ENCODE assay signal across 14 cellular contexts in the genomic region with DNA sequence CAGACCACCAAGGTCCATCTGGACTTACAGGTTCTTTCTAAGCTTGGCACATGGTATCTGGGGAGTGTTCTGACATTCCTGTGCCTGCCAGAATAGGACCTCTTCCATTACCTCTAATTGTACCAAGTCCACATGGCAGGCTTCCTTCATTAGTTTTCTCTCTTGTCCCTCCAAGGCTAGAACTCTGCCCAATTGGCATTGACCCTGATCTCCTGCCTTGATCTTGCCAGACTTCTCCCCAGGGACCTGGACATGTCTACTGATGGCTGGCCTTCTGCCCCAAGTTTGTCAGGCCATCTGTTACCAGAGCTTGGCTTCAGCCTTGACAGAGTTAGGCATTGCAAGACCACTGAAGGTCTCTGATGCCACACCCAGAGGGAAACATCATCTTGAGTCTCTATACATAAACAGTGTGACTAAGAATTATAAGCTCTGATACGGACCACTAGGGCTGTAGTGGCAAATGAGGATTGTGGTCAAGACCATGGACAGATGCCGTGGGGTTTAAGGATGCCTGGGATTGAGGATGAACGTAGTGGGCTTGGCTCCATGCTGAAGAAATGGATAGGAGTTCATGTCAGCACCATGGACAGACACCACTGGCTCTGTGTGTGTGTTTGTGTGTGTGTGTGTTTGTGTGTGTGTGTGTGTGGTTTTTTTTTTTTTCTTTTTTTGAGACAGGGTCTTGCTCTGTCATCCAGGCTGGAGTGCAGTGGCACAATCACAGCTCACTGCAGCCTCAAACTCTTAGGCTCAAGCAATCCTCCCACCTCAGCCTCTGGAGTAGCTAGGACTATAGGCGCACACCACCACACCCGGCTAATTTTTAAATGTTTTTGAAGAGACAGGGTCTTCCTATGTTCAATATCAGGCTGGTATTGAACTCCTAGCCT. TPM values are rescaled to one million over a fixed set of nuclear protein-coding genes. Genes with fewer than 3 reads are reported as not detected.
A peak's percentile ranks its signal among the peaks of the same experiment; 100 is the strongest.
DNase-seq lines count a peak whose midpoint lies in the region; ATAC-seq and TF ChIP-seq lines count a peak whose summit lies in the region.
"Had no signal": no experiment of that assay in that cellular context is flagged by ENCODE, and none has a peak within 500 bp of the region (broad histone marks: within the 10 kb centered on the region; RNA-seq: fewer than 3 reads in every experiment).

No MANE protein-coding gene starts in this region.

- H3K79me2 ChIP-seq in PC-9 (ENCODE audit: low read depth) = no peaks in the 10 kb centered on the region

- no peak overlapping the region for H2BK120ac ChIP-seq in IMR-90 (ENCODE audit: low read depth, low read length)

- POLR2A ChIA-PET in IMR-90 (lab: Charles Lee; ENCODE audit: unreplicated experiment) (no interaction called here), PC-9 (lab: Charles Lee; ENCODE audit: unreplicated experiment) (no interaction called here)

- H3K27ac ChIP-seq in IMR-90 (ENCODE audit: insufficient read depth, low read length) (no peak overlapping the region), testis (no peak overlapping the region), PC-9 (no peak overlapping the region)

- no peak overlapping the region for H3K4me2 ChIP-seq in IMR-90 (ENCODE audit: low read depth, low read length)
- H3K4me2 ChIP-seq in PC-9 = no peak overlapping the region

- H2BK20ac ChIP-seq in IMR-90 (ENCODE audit: low read depth, low read length) = no peak overlapping the region

- no peak overlapping the region for H4K91ac ChIP-seq in IMR-90 (ENCODE audit: insufficient read depth, low read depth, low read length)

- no peaks in the 10 kb centered on the region for H3F3A ChIP-seq in PC-9 (ENCODE audit: insufficient read depth, low read depth)

- no peak overlapping the region for H2BK5ac ChIP-seq in IMR-90 (ENCODE audit: low read depth, low read length, poor library complexity, severe bottlenecking)

- H3K56ac ChIP-seq in IMR-90 (ENCODE audit: extremely low read depth, insufficient read depth, low read length) = no peak overlapping the region

- in situ Hi-C loops in IMR-90 (cut with MboI; ENCODE audit: low sequenced_read_pairs) = no loop called here
- in situ Hi-C loops in astrocyte of the cerebellum (cut with HindIII; ENCODE audit: low sequenced_read_pairs) = no loop called here

- TF ChIP-seq POLR2A in IMR-90 (IDR thresholded peaks at IDR 0.05; ENCODE audit: low read depth, low read length) (no peak), testis (IDR thresholded peaks at IDR 0.05) (no peak)

- peak; percentile 42 for DNase-seq in AG20443 (ENCODE audit: low spot score)
- DNase-seq in IMR-90 = peak; percentile 75
- peak; percentile 64 for DNase-seq in astrocyte of the cerebellum (ENCODE audit: low read depth)
- DNase-seq in iPS-NIHi7 (ENCODE audit: extremely low spot score) = peak; percentile 89
- no peak for DNase-seq in testis
- no peak for DNase-seq in PC-9
- no peak for DNase-seq in GOT3 (lab: John Stamatoyannopoulos, UW)
- DNase-seq: activated gamma-delta T cell treated with Interleukin-2 at 50 U/mL for 16 hours; CD4-positive, alpha-beta memory T cell; naive B cell; NCI-H510A treated with DMSO at 0.1 percent for 48 hours; stimulated activated CD4-positive, alpha-beta T cell treated with anti-CD3 and anti-CD28 coated beads, Interleukin-2, amount 100 ng/mL, for 24 hours had no signal

- no peak overlapping the region for H3K23ac ChIP-seq in IMR-90 (ENCODE audit: low read depth, low read length)

- no peak overlapping the region for H3K9ac ChIP-seq in IMR-90 (ENCODE audit: low read depth, low read length)

- H3K36me3 ChIP-seq in IMR-90 (ENCODE audit: control insufficient read depth, insufficient read depth, low read length) (no peaks in the 10 kb centered on the region), testis (ENCODE audit: low read depth, missing control alignments) (no peaks in the 10 kb centered on the region), PC-9 (ENCODE audit: low read depth) (no peaks in the 10 kb centered on the region)

- CTCF ChIA-PET in IMR-90 (lab: Yijun Ruan, JAX) = no interaction called here
- CTCF ChIA-PET in PC-9 (lab: Charles Lee) = no interaction called here

- H3K27me3 ChIP-seq in IMR-90 (ENCODE audit: control insufficient read depth, insufficient read depth, low read length) (peaks cover 2% of the 10 kb centered on the region; the same call in 1 of the 2 replicates), testis (no peaks in the 10 kb centered on the region), PC-9 (ENCODE audit: insufficient read depth, low read depth) (peaks cover 50% of the 10 kb centered on the region)

- dilution Hi-C loops in IMR-90 (cut with HindIII; ENCODE audit: low sequenced_read_pairs, unreplicated experiment) = no loop called here

- H3K9me3 ChIP-seq in IMR-90 (ENCODE audit: control insufficient read depth, insufficient read depth, low read length) = no peaks in the 10 kb centered on the region
- no peaks in the 10 kb centered on the region for H3K9me3 ChIP-seq in testis
- no peaks in the 10 kb centered on the region for H3K9me3 ChIP-seq in PC-9 (ENCODE audit: insufficient read depth, low read depth)

- no peak for TF ChIP-seq RAD21 in IMR-90 (IDR thresholded peaks at IDR 0.05; ENCODE audit: low read length)

- H3K9me1 ChIP-seq in IMR-90 (ENCODE audit: insufficient read depth, low read length) = peaks cover 7% of the 10 kb centered on the region

- no peak overlapping the region for H3K18ac ChIP-seq in IMR-90 (ENCODE audit: low read depth, low read length)

- H3K4me3 ChIP-seq in IMR-90 (ENCODE audit: insufficient read depth, low read depth, low read length) = no peak overlapping the region
- H3K4me3 ChIP-seq in astrocyte of the cerebellum (ENCODE audit: low read depth, low read length) = no peak overlapping the region
- H3K4me3 ChIP-seq in testis = no peak overlapping the region
- no peak overlapping the region for H3K4me3 ChIP-seq in PC-9

- H4K8ac ChIP-seq in IMR-90 (ENCODE audit: low read depth in 2 of 2, low read length in 2 of 2) = no peak overlapping the region

- peak; percentile 67 for ATAC-seq in IMR-90 (ENCODE audit: low read depth)
- no peak for ATAC-seq in GM21825 (IDR thresholded peaks at IDR 0.05; ENCODE audit: unreplicated experiment)
- ATAC-seq: esophagus mucosa had no signal

- H3K14ac ChIP-seq in IMR-90 (replicated peaks; ENCODE audit: low read depth, low read length) = no peak overlapping the region

- H2BK15ac ChIP-seq in IMR-90 (ENCODE audit: low read depth, low read length) = no peak overlapping the region

- no peak overlapping the region for H2AK9ac ChIP-seq in IMR-90 (replicated peaks; ENCODE audit: low read depth, low read length, poor library complexity)

- H2AFZ ChIP-seq in IMR-90 (replicated peaks; ENCODE audit: low read length, poor library complexity) = no peak overlapping the region
- no peak overlapping the region for H2AFZ ChIP-seq in PC-9

- no peaks in the 10 kb centered on the region for H3K79me1 ChIP-seq in IMR-90 (ENCODE audit: low read depth in 1 of 2, low read length in 2 of 2)

- intact Hi-C loops in IMR-90 (cut with micrococcal nuclease) (no loop called here), testis (cut with DNase I; ENCODE audit: low total_unique reads) (no loop called here), PC-9 (cut with micrococcal nuclease; ENCODE audit: unreplicated experiment) (no loop called here)

- WGBS in IMR-90 (ENCODE audit: extremely low coverage in 2 of 2, insufficient read length in 1 of 2), 2 experiments = no CpG with 5 or more reads among the region's 5 CpGs
- WGBS in testis, 2 donors = 56 to 63% methylated on average over 5 of the region's 5 CpGs

- no peak overlapping the region for H3K4ac ChIP-seq in IMR-90 (ENCODE audit: low read depth, low read length)

- H4K5ac ChIP-seq in IMR-90 (ENCODE audit: low read depth, low read length) = no peak overlapping the region

- no peak overlapping the region for H2AK5ac ChIP-seq in IMR-90 (ENCODE audit: low read depth, low read length)

- H4K20me1 ChIP-seq in IMR-90 (ENCODE audit: insufficient read depth, low read length) = no peaks in the 10 kb centered on the region
- H4K20me1 ChIP-seq in PC-9 (ENCODE audit: insufficient read depth) = 0 out of 2 replicates have a peak, but pooled peaks cover 1% of the 10 kb centered on the region

- no peaks in the 10 kb centered on the region for H3K9me2 ChIP-seq in PC-9 (ENCODE audit: insufficient read depth)

- TF ChIP-seq CTCF in IMR-90 (conservative IDR thresholded peaks at IDR 0.05; ENCODE audit: low read depth, low read length) = no peak
- TF ChIP-seq CTCF in astrocyte of the cerebellum (IDR thresholded peaks at IDR 0.05; ENCODE audit: low read depth, low read length, missing control alignments) = no peak
- TF ChIP-seq CTCF in testis (IDR thresholded peaks at IDR 0.05) = no peak
- no peak for TF ChIP-seq CTCF in PC-9 (conservative IDR thresholded peaks at IDR 0.05)

- BruUV-seq in IMR-90 (replicated peaks; lab: Mats Ljungman, UMichigan) (no TSS peak), PC-9 (replicated peaks; lab: Mats Ljungman, UMichigan) (no TSS peak)

- peaks cover 3% of the 10 kb centered on the region; the same call in 1 of the 2 replicates for H3K4me1 ChIP-seq in IMR-90 (ENCODE audit: control insufficient read depth, insufficient read depth, low read length)
- no peaks in the 10 kb centered on the region for H3K4me1 ChIP-seq in testis
- H3K4me1 ChIP-seq in PC-9 (replicated peaks; ENCODE audit: insufficient read depth) = no peaks in the 10 kb centered on the region

TF ChIP-seq in IMR-90, 13 proteins besides CTCF, POLR2A, EP300 and RAD21:
- TF ChIP-seq MAZ (IDR thresholded peaks at IDR 0.05; ENCODE audit: borderline replicate concordance, low read depth, low read length) = no peak
- peak; percentile 25 for TF ChIP-seq RCOR1 (IDR thresholded peaks at IDR 0.05; ENCODE audit: insufficient replicate concordance, low read length)

RNA-seq across cellular contexts. Expression of gene PSMB2, which starts 19.5 kb away (rescaled TPM):
- total RNA-seq in IMR-90 (2012; rRNA removed) (23.8 and 28.1 TPM in 2 replicates), testis (10 to 100 TPM; 46.8 to 50.1 TPM), PC-9 (2021) (138 and 206 TPM in 2 replicates)
- polyA plus RNA-seq in IMR-90 (2012; rRNA removed) (85.2 and 86.2 TPM in 2 replicates), testis (ENCODE audit: insufficient read depth, low read depth, low replicate concordance) (59.9 TPM)
- 60.7 and 114 TPM in 2 replicates for polyA plus RNA-seq in IMR-90 (2012; cell fraction: cytosol; rRNA removed)
- 20.2 and 34.7 TPM in 2 replicates for polyA plus RNA-seq in IMR-90 (2012; cell fraction: nucleus; rRNA removed; ENCODE audit: low replicate concordance)

RNA-seq across cellular contexts. Expression of gene C1orf216, which starts 57.9 kb away (rescaled TPM):
- total RNA-seq in IMR-90 (2012; rRNA removed) (16.7 and 20.0 TPM in 2 replicates), testis (10 to 100 TPM; 17.7 to 19.8 TPM), PC-9 (2021) (7.6 and 9.9 TPM in 2 replicates)
- polyA plus RNA-seq in IMR-90 (2012; rRNA removed) (10.1 and 13.4 TPM in 2 replicates), testis (ENCODE audit: insufficient read depth, low read depth, low replicate concordance) (20.5 TPM)
- polyA plus RNA-seq in IMR-90 (2012; cell fraction: cytosol; rRNA removed) = 7.8 and 9.5 TPM in 2 replicates
- 11.6 and 20.0 TPM in 2 replicates for polyA plus RNA-seq in IMR-90 (2012; cell fraction: nucleus; rRNA removed; ENCODE audit: low replicate concordance)

Comparison
In these comparisons a context has a peak if more than half of its experiments do, and no peak if none do; other contexts are left out.
1. DNase-seq: peak in AG20443 (single experiment), IMR-90 (single experiment), astrocyte of the cerebellum (single experiment) and iPS-NIHi7 (single experiment); none in testis (single experiment), PC-9 (0 of 2) and GOT3 (single experiment).